21 cellular contexts compared by ENCODE assay signal in the genomic region with DNA sequence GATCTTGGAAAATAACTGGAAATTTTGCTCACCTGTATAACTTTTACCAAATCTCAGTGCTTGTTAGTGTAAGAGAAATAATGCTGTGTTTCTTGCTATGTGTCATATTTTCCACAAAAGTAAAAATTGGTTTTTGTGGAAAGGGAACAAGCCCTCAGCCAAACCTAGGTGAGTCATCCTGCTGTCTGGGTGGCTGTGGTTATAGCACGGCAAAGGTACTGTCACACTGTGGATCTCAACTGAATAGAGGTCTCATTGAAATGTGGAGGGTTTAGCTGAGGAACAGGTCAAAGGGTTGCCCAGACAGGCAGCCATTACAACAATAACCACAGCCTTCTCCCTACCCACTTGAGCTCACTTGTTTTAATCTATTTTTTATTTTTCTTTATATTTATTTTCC.
A peak's percentile ranks its signal among the peaks of the same experiment; 100 is the strongest.
DNase-seq lines count a peak whose midpoint lies in the region; ATAC-seq and TF ChIP-seq lines count a peak whose summit lies in the region.
"Had no signal": no experiment of that assay in that cellular context is flagged by ENCODE, and none has a peak within 500 bp of the region (broad histone marks: within the 10 kb centered on the region; RNA-seq: fewer than 3 reads in every experiment).

No MANE protein-coding gene starts in this region.

- CTCF ChIA-PET in mammary epithelial cell (lab: Charles Lee; ENCODE audit: low non-redundant PET), result no interaction called here

- H3K4me3 ChIP-seq in mammary epithelial cell (replicated peaks in 1 of 3; ENCODE audit: insufficient read depth in 1 of 3, low read depth in 2 of 3, low read length in 3 of 3), result no peak overlapping the region
- H3K4me3 ChIP-seq in thyroid gland (replicated peaks in 1 of 3), result no peak overlapping the region
- H3K4me3 ChIP-seq: dorsolateral prefrontal cortex, neural progenitor cell, Peyer's patch, SJSA1 had no signal

- H3K27me3 ChIP-seq in mammary epithelial cell (ENCODE audit: insufficient read depth, low read length) (no peaks in the 10 kb centered on the region), thyroid gland (no peaks in the 10 kb centered on the region)
- H3K27me3 ChIP-seq: BE2C, dorsolateral prefrontal cortex, neural progenitor cell, Peyer's patch, SJSA1 had no signal

- H3K9me3 ChIP-seq in mammary epithelial cell (replicated peaks; ENCODE audit: insufficient read depth, low read length), result no peaks in the 10 kb centered on the region
- H3K9me3 ChIP-seq in thyroid gland, result no peaks in the 10 kb centered on the region
- H3K9me3 ChIP-seq: BE2C, Peyer's patch, SJSA1 had no signal

- dilution Hi-C loops in mammary epithelial cell (cut with HindIII; ENCODE audit: low sequenced_read_pairs), result no loop called here

- no peak for ATAC-seq in HG02884 (IDR thresholded peaks at IDR 0.05; ENCODE audit: unreplicated experiment)
- ATAC-seq: HepG2, T-helper 17 cell had no signal

- H2AFZ ChIP-seq in mammary epithelial cell (ENCODE audit: low read depth, low read length), result no peak overlapping the region
- H2AFZ ChIP-seq: neural progenitor cell had no signal

- no TSS peak for BruUV-seq in mammary epithelial cell (replicated peaks; lab: Mats Ljungman, UMichigan)

- 0% methylated on average over 1 of the region's 1 CpG for WGBS in mammary epithelial cell (ENCODE audit: low coverage, missing lambda C conversion rate)
- 80 to 81% methylated on average over 1 of the region's 1 CpG for WGBS in thyroid gland, 2 donors

- intact Hi-C loops in mammary epithelial cell (cut with micrococcal nuclease), result no loop called here
- intact Hi-C loops in thyroid gland (cut with DNase I), result no loop called here

- peaks cover 29% of the 10 kb centered on the region for H3K4me1 ChIP-seq in mammary epithelial cell (ENCODE audit: insufficient read depth, low read length)
- H3K4me1 ChIP-seq in thyroid gland, result peaks cover 0 to 6% of the 10 kb centered on the region in 2 donors
- H3K4me1 ChIP-seq: neural progenitor cell, Peyer's patch, SJSA1 had no signal

- H4K20me1 ChIP-seq in mammary epithelial cell (ENCODE audit: insufficient read depth, low read length), result no peaks in the 10 kb centered on the region

- H3K36me3 ChIP-seq in mammary epithelial cell (ENCODE audit: insufficient read depth, low read length) (no peaks in the 10 kb centered on the region), thyroid gland (no peaks in the 10 kb centered on the region)
- H3K36me3 ChIP-seq: BE2C, neural progenitor cell, Peyer's patch, SJSA1 had no signal

- DNase-seq in EL (peak; percentile 4), HT1080 (ENCODE audit: low read depth) (peak; percentile 76), mammary epithelial cell (peak; percentile 81), renal cortical epithelial cell (ENCODE audit: low read depth) (peak; percentile 60), thyroid gland (no peak), ureter (ENCODE audit: low spot score) (no peak)
- DNase-seq: activated CD4-positive, alpha-beta T cell treated with anti-CD3 and anti-CD28 coated beads, Interleukin-2, amount 10 ng/mL, durations not matched to agents 24 days and 14 days; activated CD8-positive, alpha-beta memory T cell treated with anti-CD3 and anti-CD28 coated beads, Interleukin-2, amount 50 U/mL, for 48 hours; activated gamma-delta T cell; amniotic stem cell; BE2C; DMS79; dorsolateral prefrontal cortex; NCI-H1417; NCI-H2081 treated with DMSO at 0.1 percent for 48 hours; Peyer's patch; T-helper 17 cell had no signal

- in situ Hi-C loops in mammary epithelial cell (cut with MboI; ENCODE audit: low sequenced_read_pairs in 2 of 2), result no loop called here

- no peak for TF ChIP-seq CTCF in mammary epithelial cell (conservative IDR thresholded peaks at IDR 0.05 in 1 of 2, IDR thresholded peaks at IDR 0.05 in 1 of 2; ENCODE audit: extremely low read depth in 1 of 2, insufficient read depth in 1 of 2, low read depth in 1 of 2, low read length in 2 of 2)
- TF ChIP-seq CTCF in thyroid gland (IDR thresholded peaks at IDR 0.05), result no peak

- no peak overlapping the region for H3K9ac ChIP-seq in mammary epithelial cell (ENCODE audit: insufficient read depth, low read length)
- H3K9ac ChIP-seq: neural progenitor cell had no signal

- peak overlapping the region; percentile 55 for H3K4me2 ChIP-seq in mammary epithelial cell (ENCODE audit: insufficient read depth, low read depth, low read length)
- H3K4me2 ChIP-seq: neural progenitor cell had no signal

- no peak for TF ChIP-seq POLR2A in thyroid gland (IDR thresholded peaks at IDR 0.05)

- H3K27ac ChIP-seq in mammary epithelial cell (ENCODE audit: insufficient read depth, low read depth, low read length) (no peak overlapping the region), thyroid gland (no peak overlapping the region)
- H3K27ac ChIP-seq: dorsolateral prefrontal cortex, neural progenitor cell, Peyer's patch, SJSA1 had no signal

- H3K79me2 ChIP-seq in mammary epithelial cell (ENCODE audit: insufficient read depth, low read length), result no peaks in the 10 kb centered on the region

Comparison
In these comparisons a context has a peak if more than half of its experiments do, and no peak if none do; other contexts are left out.
1. DNase-seq: peak in EL (single experiment), HT1080 (single experiment), mammary epithelial cell (single experiment) and renal cortical epithelial cell (single experiment); none in thyroid gland (0 of 2) and ureter (single experiment).